In the genomic region with DNA sequence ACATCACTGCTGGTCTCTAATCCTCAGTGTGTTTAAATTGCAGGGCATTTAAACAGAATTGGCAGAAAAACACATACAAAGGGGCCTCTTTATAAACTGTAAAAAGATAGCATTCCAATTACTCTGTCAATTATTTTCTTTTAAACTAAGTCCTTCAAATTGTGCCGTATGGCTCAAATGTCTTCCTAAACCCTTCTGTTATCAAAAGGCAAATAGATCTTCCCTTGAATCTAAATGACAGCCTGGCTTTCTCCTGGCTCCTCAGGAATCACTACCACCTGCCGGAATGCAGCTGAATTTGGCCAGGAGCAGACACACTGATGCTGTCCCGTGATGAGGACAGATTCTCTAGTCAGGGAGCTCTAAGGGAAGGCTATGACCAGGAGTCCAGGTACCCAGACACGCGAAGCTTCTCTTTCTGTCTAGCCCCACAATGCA, we compare ENCODE assay signal across 1 cellular context.
TF ChIP-seq lines count a peak whose summit lies in the region.

No MANE protein-coding gene starts in this region.

TF ChIP-seq in IMR-90, 13 proteins besides CTCF, POLR2A, EP300 and RAD21 (continued from another document):
- TF ChIP-seq ELK1 (IDR thresholded peaks at IDR 0.05; ENCODE audit: borderline replicate concordance, low read depth, low read length), result no peak
- TF ChIP-seq USF2 (IDR thresholded peaks at IDR 0.05; ENCODE audit: low read depth, low read length), result no peak
- TF ChIP-seq MAZ (IDR thresholded peaks at IDR 0.05; ENCODE audit: borderline replicate concordance, low read depth, low read length), result no peak
